In the genomic region with DNA sequence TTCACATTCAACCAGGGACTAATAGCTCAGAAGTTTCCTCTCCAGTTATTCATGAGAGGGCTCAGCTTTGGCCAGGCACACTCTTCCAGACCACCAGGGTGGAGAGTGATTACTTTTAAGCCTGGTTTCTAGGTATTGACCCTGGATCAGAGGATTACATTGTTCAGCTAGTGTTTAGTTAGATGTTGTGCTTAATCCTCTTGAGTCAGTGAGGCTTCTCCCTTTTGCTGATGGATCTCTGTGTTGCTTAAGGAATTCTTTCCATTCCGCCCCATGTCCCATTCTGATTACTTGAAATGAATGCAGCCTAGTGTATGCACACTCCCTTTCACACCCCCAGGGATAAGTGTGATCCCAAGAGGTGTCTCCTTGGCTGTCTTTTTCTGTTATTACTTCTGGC, we compare ENCODE assay signal across 31 cellular contexts.
"Had no signal": no experiment of that assay in that cellular context is flagged by ENCODE, and none has a peak within 500 bp of the region (broad histone marks: within the 10 kb centered on the region; RNA-seq: fewer than 3 reads in every experiment).

No MANE protein-coding gene starts in this region.

- DNase-seq: activated CD4-positive, alpha-beta T cell treated with anti-CD3 and anti-CD28 coated beads for 1 hour; activated CD4-positive, alpha-beta T cell treated with anti-CD3 and anti-CD28 coated beads for 4 hours; activated CD4-positive, alpha-beta T cell treated with anti-CD3 and anti-CD28 coated beads, Interleukin-2, amount 10 ng/mL, durations not matched to agents 7 days and 5 days; activated CD4-positive, alpha-beta T cell treated with anti-CD3 and anti-CD28 coated beads, Interleukin-2, amount 50 U/mL, for 4 hours; activated CD8-positive, alpha-beta memory T cell treated with anti-CD3 and anti-CD28 coated beads for 24 hours; activated CD8-positive, alpha-beta T cell treated with anti-CD3 and anti-CD28 coated beads for 36 hours; activated effector memory CD4-positive, alpha-beta T cell treated with Interleukin-2 at 50 U/mL for 16 hours; activated gamma-delta T cell treated with Interleukin-2 at 50 U/mL for 16 hours; activated naive CD4-positive, alpha-beta T cell treated with anti-CD3 and anti-CD28 coated beads, Interleukin-2, amount 50 U/mL, for 16 hours; activated naive CD4-positive, alpha-beta T cell treated with Interleukin-2 at 50 U/mL for 16 hours; activated T-cell treated with anti-CD3 and anti-CD28 coated beads, Interleukin-2, amount 50 U/mL, for 4 hours; amniotic stem cell; anterior cingulate cortex; brain microvascular endothelial cell; dorsolateral prefrontal cortex; effector memory CD4-positive, alpha-beta T cell; erythroblast; foreskin keratinocyte; gastrocnemius medialis; glutamatergic neuron; heart left ventricle; T-helper 2 cell had no signal

- H3K9me3 Mint-ChIP-seq: activated CD8-positive, alpha-beta T cell treated with anti-CD3 and anti-CD28 coated beads for 36 hours had no signal

- H3K4me3 Mint-ChIP-seq: activated CD4-positive, alpha-beta T cell treated with anti-CD3 and anti-CD28 coated beads, Interleukin-2, amount 10 ng/mL, durations not matched to agents 7 days and 5 days; activated CD8-positive, alpha-beta T cell treated with anti-CD3 and anti-CD28 coated beads for 36 hours; activated naive CD8-positive, alpha-beta T cell; activated T-cell treated with anti-CD3 and anti-CD28 coated beads, Interleukin-2, amount 50 U/mL, for 4 hours; activated T-helper 17 cell treated with anti-CD3 and anti-CD28 coated beads, Interleukin-2, amount 50 U/mL, for 72 hours; central memory CD8-positive, alpha-beta T cell; dendritic cell treated with granulocyte-macrophage colony-stimulating factor and Interleukin-4, amounts not matched to agents 40 ng/mL and 50 ng/mL, for 4 days; WTC11 had no signal

- H3K27ac Mint-ChIP-seq: activated CD4-positive, alpha-beta T cell treated with anti-CD3 and anti-CD28 coated beads, Interleukin-2, amount 10 ng/mL, durations not matched to agents 7 days and 5 days; activated CD8-positive, alpha-beta T cell treated with anti-CD3 and anti-CD28 coated beads for 36 hours; activated naive CD8-positive, alpha-beta T cell; activated T-helper 17 cell treated with anti-CD3 and anti-CD28 coated beads, Interleukin-2, amount 50 U/mL, for 72 hours; dendritic cell treated with granulocyte-macrophage colony-stimulating factor and Interleukin-4, amounts not matched to agents 40 ng/mL and 50 ng/mL, for 4 days; WTC11 had no signal

- H3K4me1 ChIP-seq: esophagus muscularis mucosa, foreskin keratinocyte, gastrocnemius medialis, heart left ventricle had no signal

- H3K27ac ChIP-seq: brain microvascular endothelial cell, coronary artery, dorsolateral prefrontal cortex, esophagus muscularis mucosa, foreskin keratinocyte, gastrocnemius medialis, heart left ventricle had no signal

- H3K27me3 ChIP-seq: brain microvascular endothelial cell, dorsolateral prefrontal cortex, esophagus muscularis mucosa, foreskin keratinocyte, gastrocnemius medialis, heart left ventricle had no signal

- ATAC-seq: activated CD8-positive, alpha-beta T cell treated with anti-CD3 and anti-CD28 coated beads for 36 hours; activated T-cell treated with anti-CD3 and anti-CD28 coated beads, Interleukin-2, amount 50 U/mL, for 4 hours; activated T-helper 17 cell treated with anti-CD3 and anti-CD28 coated beads, Interleukin-2, amount 50 U/mL, for 72 hours; foreskin keratinocyte; gastrocnemius medialis; heart left ventricle; WTC11 had no signal

- H3K27me3 Mint-ChIP-seq: activated CD4-positive, alpha-beta T cell treated with anti-CD3 and anti-CD28 coated beads, Interleukin-2, amount 10 ng/mL, durations not matched to agents 7 days and 5 days; activated CD8-positive, alpha-beta T cell treated with anti-CD3 and anti-CD28 coated beads for 36 hours; activated naive CD8-positive, alpha-beta T cell; activated T-helper 17 cell treated with anti-CD3 and anti-CD28 coated beads, Interleukin-2, amount 50 U/mL, for 72 hours; central memory CD8-positive, alpha-beta T cell; dendritic cell treated with granulocyte-macrophage colony-stimulating factor and Interleukin-4, amounts not matched to agents 40 ng/mL and 50 ng/mL, for 4 days had no signal

- H3K9me3 ChIP-seq: esophagus muscularis mucosa, gastrocnemius medialis, heart left ventricle had no signal

- H3K4me3 ChIP-seq: coronary artery, dorsolateral prefrontal cortex, esophagus muscularis mucosa, gastrocnemius medialis, heart left ventricle had no signal

- H3K36me3 Mint-ChIP-seq: activated naive CD8-positive, alpha-beta T cell; WTC11 had no signal

- FAIRE-seq: astrocyte, bronchial epithelial cell had no signal

- H3K36me3 ChIP-seq: brain microvascular endothelial cell, esophagus muscularis mucosa, gastrocnemius medialis, heart left ventricle had no signal

- H3K4me1 Mint-ChIP-seq: activated CD4-positive, alpha-beta T cell treated with anti-CD3 and anti-CD28 coated beads, Interleukin-2, amount 10 ng/mL, durations not matched to agents 7 days and 5 days; activated T-helper 17 cell treated with anti-CD3 and anti-CD28 coated beads, Interleukin-2, amount 50 U/mL, for 72 hours; central memory CD8-positive, alpha-beta T cell had no signal
